Comparison of ENCODE assay signal across 1 cellular context in genomic region chr10:3124412-3125175, GRCh38.
A peak's percentile ranks its signal among the peaks of the same experiment; 100 is the strongest.
TF ChIP-seq lines count a peak whose summit lies in the region.

No MANE protein-coding gene starts in this region.

TF ChIP-seq in K562, 482 proteins besides CTCF, POLR2A, EP300 and RAD21:
- TF ChIP-seq RBM22 (IDR thresholded peaks at IDR 0.05; ENCODE audit: low read depth, low read length, poor library complexity, severe bottlenecking) (peak; percentile 81), MYNN (IDR thresholded peaks at IDR 0.05) (0 out of 2 replicates have a peak, but pooled peaks have one; percentile 8), MYNN (CRISPR knock-in tag; IDR thresholded peaks at IDR 0.05) (no peak), KLF13 (tag; IDR thresholded peaks at IDR 0.05; ENCODE audit: borderline replicate concordance, low read depth) (no peak), POLR2G (IDR thresholded peaks at IDR 0.05; ENCODE audit: low read depth, low read length) (peak; percentile 57), FOXP4 (CRISPR knock-in tag; IDR thresholded peaks at IDR 0.05; ENCODE audit: borderline replicate concordance) (no peak)
